Comparison of ENCODE assay signal across 29 cellular contexts in genomic region chr21:45027241-45028196, GRCh38. TPM values are rescaled to one million over a fixed set of nuclear protein-coding genes. Genes with fewer than 3 reads are reported as not detected.
DNase-seq lines count a peak whose midpoint lies in the region; ATAC-seq and TF ChIP-seq lines count a peak whose summit lies in the region.
"Had no signal": no experiment of that assay in that cellular context is flagged by ENCODE, and none has a peak within 500 bp of the region (broad histone marks: within the 10 kb centered on the region; RNA-seq: fewer than 3 reads in every experiment).

No MANE protein-coding gene starts in this region.

- no peaks in the 10 kb centered on the region for H3K9me3 ChIP-seq in Caco-2
- H3K9me3 ChIP-seq in IMR-90 (ENCODE audit: control insufficient read depth, insufficient read depth, low read length) = peaks cover 5% of the 10 kb centered on the region
- H3K9me3 ChIP-seq: gastroesophageal sphincter, neutrophil, psoas muscle had no signal

- no peak overlapping the region for H4K8ac ChIP-seq in IMR-90 (ENCODE audit: low read depth in 2 of 2, low read length in 2 of 2)

- CTCF ChIA-PET in Caco-2 (lab: Charles Lee) (interaction anchor here (1.9 kb wide), 1 partner anchor 15 kb away, joined by 6 read pairs; no protein-coding TSS in a partner anchor), IMR-90 (lab: Yijun Ruan, JAX) (no interaction called here)

- peak overlapping the region; percentile 88; the same call in 1 of the 3 replicates for H2BK15ac ChIP-seq in IMR-90 (ENCODE audit: low read depth, low read length)

- ATAC-seq in IMR-90 (ENCODE audit: low read depth) = no peak
- no peak for ATAC-seq in GM19328 (IDR thresholded peaks at IDR 0.05; ENCODE audit: unreplicated experiment)
- ATAC-seq: activated CD8-positive, alpha-beta memory T cell treated with anti-CD3 and anti-CD28 coated beads, Interleukin-2, amount 10 ng/mL, durations not matched to agents 7 days and 5 days; activated T-cell treated with anti-CD3 and anti-CD28 coated beads, Interleukin-2, amount 50 U/mL, for 72 hours; gastroesophageal sphincter; left colon; psoas muscle; stimulated activated effector memory CD8-positive, alpha-beta T cell treated with anti-CD3 and anti-CD28 coated beads, Interleukin-12 subunit alpha, Interleukin-12 subunit beta, amount 100 ng/mL, for 72 hours; T-helper 17 cell had no signal

- H3K36me3 Mint-ChIP-seq in Caco-2 (ENCODE audit: insufficient read depth, unreplicated experiment) (no peaks in the 10 kb centered on the region), progenitor cell of endocrine pancreas (ENCODE audit: insufficient read depth) (no peaks in the 10 kb centered on the region)
- H3K36me3 Mint-ChIP-seq: activated CD8-positive, alpha-beta memory T cell treated with anti-CD3 and anti-CD28 coated beads, Interleukin-2, amount 10 ng/mL, durations not matched to agents 7 days and 5 days; stimulated activated effector memory CD8-positive, alpha-beta T cell treated with anti-CD3 and anti-CD28 coated beads, Interleukin-12 subunit alpha, Interleukin-12 subunit beta, amount 100 ng/mL, for 72 hours; type B pancreatic cell had no signal

- H3K4me3 ChIP-seq in Caco-2 (ENCODE audit: low read depth, low read length) (no peak overlapping the region), IMR-90 (ENCODE audit: insufficient read depth, low read depth, low read length) (no peak overlapping the region)
- H3K4me3 ChIP-seq: gastroesophageal sphincter, psoas muscle had no signal

- no peak overlapping the region for H3K9ac ChIP-seq in IMR-90 (ENCODE audit: low read depth, low read length)

- H3K18ac ChIP-seq in IMR-90 (ENCODE audit: low read depth, low read length) = no peak overlapping the region

- no peak overlapping the region for H3K4ac ChIP-seq in IMR-90 (ENCODE audit: low read depth, low read length)

- no peak overlapping the region for H3K27ac ChIP-seq in IMR-90 (ENCODE audit: insufficient read depth, low read length)
- H3K27ac ChIP-seq: C4-2B, HL-60, neutrophil, psoas muscle had no signal

- H3K36me3 ChIP-seq in Caco-2 (ENCODE audit: control insufficient read depth, insufficient read depth, low read length) (no peaks in the 10 kb centered on the region), IMR-90 (ENCODE audit: control insufficient read depth, insufficient read depth, low read length) (no peaks in the 10 kb centered on the region)
- H3K36me3 ChIP-seq: gastroesophageal sphincter, neutrophil had no signal

- no peak overlapping the region for H3K4me2 ChIP-seq in IMR-90 (ENCODE audit: low read depth, low read length)

- dilution Hi-C loops in IMR-90 (cut with HindIII; ENCODE audit: low sequenced_read_pairs, unreplicated experiment) = no loop called here

- peak overlapping the region; percentile 59; the same call in 1 of the 2 replicates for H2AK5ac ChIP-seq in IMR-90 (ENCODE audit: low read depth, low read length)

- peak overlapping the region; percentile 63 for H2AK9ac ChIP-seq in IMR-90 (replicated peaks; ENCODE audit: low read depth, low read length, poor library complexity)

- no peaks in the 10 kb centered on the region for H3K79me1 ChIP-seq in IMR-90 (ENCODE audit: low read depth in 1 of 2, low read length in 2 of 2)

- no peak overlapping the region for H2BK5ac ChIP-seq in IMR-90 (ENCODE audit: low read depth, low read length, poor library complexity, severe bottlenecking)

- no peak overlapping the region for H2AFZ ChIP-seq in IMR-90 (replicated peaks; ENCODE audit: low read length, poor library complexity)

- no peaks in the 10 kb centered on the region for H4K20me1 ChIP-seq in IMR-90 (ENCODE audit: insufficient read depth, low read length)

- H3K27me3 ChIP-seq in Caco-2 (replicated peaks; ENCODE audit: control insufficient read depth, insufficient read depth, low read length) (no peaks in the 10 kb centered on the region), IMR-90 (ENCODE audit: control insufficient read depth, insufficient read depth, low read length) (no peaks in the 10 kb centered on the region; the same call in 1 of the 2 replicates)
- H3K27me3 ChIP-seq: gastroesophageal sphincter had no signal

- no peak overlapping the region for H4K5ac ChIP-seq in IMR-90 (ENCODE audit: low read depth, low read length)

- peak overlapping the region; percentile 14; the same call in 1 of the 2 replicates for H4K91ac ChIP-seq in IMR-90 (ENCODE audit: insufficient read depth, low read depth, low read length)

- peaks cover 10% of the 10 kb centered on the region for H3K4me1 Mint-ChIP-seq in Caco-2 (ENCODE audit: low read depth, unreplicated experiment)
- H3K4me1 Mint-ChIP-seq in progenitor cell of endocrine pancreas (ENCODE audit: low read depth) = peaks cover 14% of the 10 kb centered on the region
- H3K4me1 Mint-ChIP-seq: activated CD8-positive, alpha-beta memory T cell treated with anti-CD3 and anti-CD28 coated beads, Interleukin-2, amount 10 ng/mL, durations not matched to agents 7 days and 5 days; stimulated activated effector memory CD8-positive, alpha-beta T cell treated with anti-CD3 and anti-CD28 coated beads, Interleukin-12 subunit alpha, Interleukin-12 subunit beta, amount 100 ng/mL, for 72 hours; T-helper 17 cell had no signal

- BruUV-seq in Caco-2 (replicated peaks; lab: Mats Ljungman, UMichigan) (no TSS peak), IMR-90 (replicated peaks; lab: Mats Ljungman, UMichigan) (no TSS peak)

- H2BK120ac ChIP-seq in IMR-90 (ENCODE audit: low read depth, low read length) = no peak overlapping the region

- in situ Hi-C loops in IMR-90 (cut with MboI; ENCODE audit: low sequenced_read_pairs) = no loop called here

- DNase-seq in Caco-2 (no peak), IMR-90 (no peak), islet precursor cell (peak; percentile 47), progenitor cell of endocrine pancreas (ENCODE audit: low spot score, unreplicated experiment) (no peak), GM19240 (ENCODE audit: insufficient read length, low spot score) (no peak), kidney glomerular epithelial cell (lab: John Stamatoyannopoulos, UW) (no peak)
- DNase-seq: activated CD8-positive, alpha-beta memory T cell treated with anti-CD3 and anti-CD28 coated beads, Interleukin-2, amount 10 ng/mL, durations not matched to agents 7 days and 5 days; activated naive CD4-positive, alpha-beta T cell; activated T-cell treated with anti-CD3 and anti-CD28 coated beads, Interleukin-2, amount 50 U/mL, for 72 hours; Calu3; DND-41; effector CD8-positive, alpha-beta T cell; GF-D8; hippocampal formation; left colon; MM.1S; NCI-H1105 treated with DMSO at 0.1 percent for 48 hours; NCI-H187 treated with DMSO at 0.1 percent for 48 hours; NCI-H2171; OCI-M1; psoas muscle; T-helper 17 cell had no signal

- POLR2A ChIA-PET in Caco-2 (lab: Charles Lee) = no interaction called here
- POLR2A ChIA-PET in IMR-90 (lab: Charles Lee; ENCODE audit: unreplicated experiment) = no interaction called here

- H3K27ac Mint-ChIP-seq in Caco-2 (ENCODE audit: unreplicated experiment) (peak overlapping the region; percentile 57), progenitor cell of endocrine pancreas (peak overlapping the region; percentile 10)
- H3K27ac Mint-ChIP-seq: activated CD8-positive, alpha-beta memory T cell treated with anti-CD3 and anti-CD28 coated beads, Interleukin-2, amount 10 ng/mL, durations not matched to agents 7 days and 5 days; activated T-cell treated with anti-CD3 and anti-CD28 coated beads, Interleukin-2, amount 50 U/mL, for 72 hours; stimulated activated effector memory CD8-positive, alpha-beta T cell treated with anti-CD3 and anti-CD28 coated beads, Interleukin-12 subunit alpha, Interleukin-12 subunit beta, amount 100 ng/mL, for 72 hours; T-helper 17 cell; type B pancreatic cell had no signal

- H3K9me3 Mint-ChIP-seq in Caco-2 (ENCODE audit: unreplicated experiment) (peaks cover 20% of the 10 kb centered on the region), progenitor cell of endocrine pancreas (ENCODE audit: low read depth) (peaks cover 11% of the 10 kb centered on the region)

- no peak overlapping the region for H3K56ac ChIP-seq in IMR-90 (ENCODE audit: extremely low read depth, insufficient read depth, low read length)

- H2BK20ac ChIP-seq in IMR-90 (ENCODE audit: low read depth, low read length) = no peak overlapping the region

- TF ChIP-seq CTCF in Caco-2 (IDR thresholded peaks at IDR 0.05; ENCODE audit: insufficient read depth in 1 of 2, low read depth in 1 of 2, low read length in 1 of 2, severe bottlenecking in 1 of 2, unreplicated experiment in 1 of 2) (no peak), IMR-90 (conservative IDR thresholded peaks at IDR 0.05; ENCODE audit: low read depth, low read length) (no peak), progenitor cell of endocrine pancreas (IDR thresholded peaks at IDR 0.05; ENCODE audit: unreplicated experiment) (no peak)

- H3K4me1 ChIP-seq in Caco-2 (no peaks in the 10 kb centered on the region), IMR-90 (ENCODE audit: control insufficient read depth, insufficient read depth, low read length) (peaks cover 2% of the 10 kb centered on the region; the same call in 1 of the 2 replicates)

- H3K23ac ChIP-seq in IMR-90 (ENCODE audit: low read depth, low read length) = no peak overlapping the region

- TF ChIP-seq POLR2A in IMR-90 (IDR thresholded peaks at IDR 0.05; ENCODE audit: low read depth, low read length) = no peak

- no peak for TF ChIP-seq RAD21 in IMR-90 (IDR thresholded peaks at IDR 0.05; ENCODE audit: low read length)

- no peaks in the 10 kb centered on the region for H3K9me1 ChIP-seq in IMR-90 (ENCODE audit: insufficient read depth, low read length)

- H3K4me3 Mint-ChIP-seq in Caco-2 (ENCODE audit: unreplicated experiment) (no peak overlapping the region), progenitor cell of endocrine pancreas (ENCODE audit: low read depth) (no peak overlapping the region)
- H3K4me3 Mint-ChIP-seq: activated CD8-positive, alpha-beta memory T cell treated with anti-CD3 and anti-CD28 coated beads, Interleukin-2, amount 10 ng/mL, durations not matched to agents 7 days and 5 days; activated T-cell treated with anti-CD3 and anti-CD28 coated beads, Interleukin-2, amount 50 U/mL, for 72 hours; stimulated activated effector memory CD8-positive, alpha-beta T cell treated with anti-CD3 and anti-CD28 coated beads, Interleukin-12 subunit alpha, Interleukin-12 subunit beta, amount 100 ng/mL, for 72 hours; T-helper 17 cell; type B pancreatic cell had no signal

- H3K27me3 Mint-ChIP-seq in Caco-2 (ENCODE audit: insufficient read depth, unreplicated experiment) = no peaks in the 10 kb centered on the region
- peaks cover 27% of the 10 kb centered on the region for H3K27me3 Mint-ChIP-seq in progenitor cell of endocrine pancreas

- H3K14ac ChIP-seq in IMR-90 (replicated peaks; ENCODE audit: low read depth, low read length) = no peak overlapping the region

- 91% methylated on average over 10 of the region's 21 CpGs; no CpG with 5 or more reads in 1 of the 2 experiments for WGBS in IMR-90 (ENCODE audit: extremely low coverage in 2 of 2, insufficient read length in 1 of 2), 2 experiments

- intact Hi-C loops in Caco-2 (cut with micrococcal nuclease; ENCODE audit: unreplicated experiment) (no loop called here), IMR-90 (cut with micrococcal nuclease) (no loop called here)

RNA-seq across cellular contexts. Expression of gene ADARB1, which starts 46.9 kb away (rescaled TPM):
- total RNA-seq in Caco-2 (2022) = 25.4 and 25.8 TPM in 2 replicates
- 39.7 and 39.8 TPM in 2 replicates for total RNA-seq in IMR-90 (2012; rRNA removed)
- 45.5 and 47.3 TPM in 2 replicates for polyA plus RNA-seq in IMR-90 (2012; rRNA removed)
- 18.2 and 29.3 TPM in 2 replicates for polyA plus RNA-seq in IMR-90 (2012; cell fraction: cytosol; rRNA removed)
- 152 and 210 TPM in 2 replicates for polyA plus RNA-seq in IMR-90 (2012; cell fraction: nucleus; rRNA removed; ENCODE audit: low replicate concordance)
- total RNA-seq in progenitor cell of endocrine pancreas = 17.0 and 19.1 TPM in 2 replicates
